20 cellular contexts compared by ENCODE assay signal in the genomic region with DNA sequence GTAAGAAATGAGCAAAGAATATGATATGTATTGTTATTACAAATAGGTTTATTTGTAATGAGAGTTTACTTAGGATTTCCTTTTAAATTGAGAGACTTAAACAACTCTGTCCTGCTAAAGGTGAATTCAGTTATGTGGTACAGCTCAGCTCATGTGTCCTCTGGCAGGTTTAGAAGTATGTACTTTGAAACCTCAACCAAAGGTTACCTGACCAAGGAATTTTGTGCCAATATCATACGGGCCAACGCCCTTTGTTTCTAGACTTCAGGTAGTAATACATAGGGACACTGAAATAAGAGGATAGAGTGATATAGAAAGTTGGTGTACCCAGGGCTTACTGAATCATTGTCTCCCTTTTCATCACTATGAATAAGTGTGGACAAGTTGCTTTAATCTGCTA. TPM values are rescaled to one million over a fixed set of nuclear protein-coding genes. Genes with fewer than 3 reads are reported as not detected.
DNase-seq lines count a peak whose midpoint lies in the region; ATAC-seq and TF ChIP-seq lines count a peak whose summit lies in the region.
"Had no signal": no experiment of that assay in that cellular context is flagged by ENCODE, and none has a peak within 500 bp of the region (broad histone marks: within the 10 kb centered on the region; RNA-seq: fewer than 3 reads in every experiment).

No MANE protein-coding gene starts in this region.

- intact Hi-C loops in natural killer cell (cut with micrococcal nuclease): no loop called here

- no peak for DNase-seq in natural killer cell
- DNase-seq in natural killer cell treated with Interleukin-12 subunit alpha and Interleukin-12 subunit beta and Interleukin-15 and Interleukin-18, amount 100 ng/mL, for 72 hours (ENCODE audit: low spot score): no peak
- DNase-seq in central memory CD8-positive, alpha-beta T cell (ENCODE audit: low spot score in 2 of 2): no peak
- no peak for DNase-seq in left lobe of liver (ENCODE audit: low spot score)
- DNase-seq in dedifferentiated amniotic fluid mesenchymal stem cell (ENCODE audit: extremely low spot score): no peak
- DNase-seq in T1000 (lab: John Stamatoyannopoulos, UW): no peak
- DNase-seq: Caco-2; CD4-positive, alpha-beta memory T cell; H9; HFFc6; IMR-90; MV-4-11; NCI-H1694; NCI-H2081 treated with DMSO at 0.1 percent for 48 hours; NCI-H2171 treated with DMSO at 0.1 percent for 48 hours; NCI-H524 treated with DMSO at 0.1 percent for 48 hours; OCI-M1; Right ventricle myocardium superior had no signal

- H3K27ac Mint-ChIP-seq in natural killer cell: peak overlapping the region; percentile 44 to 51
- H3K27ac Mint-ChIP-seq in natural killer cell treated with Interleukin-12 subunit alpha and Interleukin-12 subunit beta and Interleukin-15 and Interleukin-18, amount 100 ng/mL, for 72 hours: no peak overlapping the region
- peak overlapping the region; percentile 35 for H3K27ac Mint-ChIP-seq in central memory CD8-positive, alpha-beta T cell (ENCODE audit: low read depth)
- H3K27ac Mint-ChIP-seq: H9, HFFc6 had no signal

- H3K9me3 Mint-ChIP-seq in natural killer cell: no peaks in the 10 kb centered on the region
- H3K9me3 Mint-ChIP-seq in natural killer cell treated with Interleukin-12 subunit alpha and Interleukin-12 subunit beta and Interleukin-15 and Interleukin-18, amount 100 ng/mL, for 72 hours: no peaks in the 10 kb centered on the region
- H3K9me3 Mint-ChIP-seq in central memory CD8-positive, alpha-beta T cell: no peaks in the 10 kb centered on the region
- H3K9me3 Mint-ChIP-seq: CD4-positive, alpha-beta memory T cell had no signal

- no peak overlapping the region for H3K4me3 Mint-ChIP-seq in natural killer cell
- H3K4me3 Mint-ChIP-seq in natural killer cell treated with Interleukin-12 subunit alpha and Interleukin-12 subunit beta and Interleukin-15 and Interleukin-18, amount 100 ng/mL, for 72 hours: no peak overlapping the region
- H3K4me3 Mint-ChIP-seq in central memory CD8-positive, alpha-beta T cell: no peak overlapping the region
- H3K4me3 Mint-ChIP-seq: H9, HFFc6 had no signal

- TF ChIP-seq CTCF in natural killer cell (IDR thresholded peaks at IDR 0.05): no peak

- no peaks in the 10 kb centered on the region for H3K27me3 Mint-ChIP-seq in natural killer cell (ENCODE audit: low read depth in 2 of 2)
- H3K27me3 Mint-ChIP-seq in natural killer cell treated with Interleukin-12 subunit alpha and Interleukin-12 subunit beta and Interleukin-15 and Interleukin-18, amount 100 ng/mL, for 72 hours: no peaks in the 10 kb centered on the region
- H3K27me3 Mint-ChIP-seq in central memory CD8-positive, alpha-beta T cell: no peaks in the 10 kb centered on the region
- H3K27me3 Mint-ChIP-seq: CD4-positive, alpha-beta memory T cell had no signal

- no peaks in the 10 kb centered on the region for H3K36me3 Mint-ChIP-seq in natural killer cell
- H3K36me3 Mint-ChIP-seq in natural killer cell treated with Interleukin-12 subunit alpha and Interleukin-12 subunit beta and Interleukin-15 and Interleukin-18, amount 100 ng/mL, for 72 hours: no peaks in the 10 kb centered on the region
- peaks cover 2% of the 10 kb centered on the region for H3K36me3 Mint-ChIP-seq in central memory CD8-positive, alpha-beta T cell (ENCODE audit: insufficient read depth)
- H3K36me3 Mint-ChIP-seq: CD4-positive, alpha-beta memory T cell had no signal

- H3K4me1 Mint-ChIP-seq in natural killer cell: peaks cover 49 to 51% of the 10 kb centered on the region in 2 donors
- H3K4me1 Mint-ChIP-seq in natural killer cell treated with Interleukin-12 subunit alpha and Interleukin-12 subunit beta and Interleukin-15 and Interleukin-18, amount 100 ng/mL, for 72 hours (ENCODE audit: low read depth in 2 of 2): peaks cover 28 to 37% of the 10 kb centered on the region in 2 donors
- H3K4me1 Mint-ChIP-seq in central memory CD8-positive, alpha-beta T cell: peaks cover 44% of the 10 kb centered on the region

- ATAC-seq in natural killer cell (no peak), left lobe of liver (peak; percentile 97), HG02588 (IDR thresholded peaks at IDR 0.05; ENCODE audit: unreplicated experiment) (no peak), HG02973 (IDR thresholded peaks at IDR 0.05; ENCODE audit: unreplicated experiment) (no peak)
- no peak for ATAC-seq in natural killer cell treated with Interleukin-12 subunit alpha and Interleukin-12 subunit beta and Interleukin-15 and Interleukin-18, amount 100 ng/mL, for 72 hours
- no peak for ATAC-seq in central memory CD8-positive, alpha-beta T cell (replicated peaks; ENCODE audit: extremely low read depth, poor library complexity, severe bottlenecking)

RNA-seq across cellular contexts. Expression of a gene that starts 25.7 kb away (rescaled TPM):
- total RNA-seq in natural killer cell (100 to 1,000 TPM in 1 of 3 donors, 10 to 100 TPM in 2; 76.9 to 103 (median 98.5) TPM), left lobe of liver (32.2 TPM)
- 10 to 100 TPM; 42.4 to 89.3 TPM for total RNA-seq in natural killer cell treated with Interleukin-12 subunit alpha and Interleukin-12 subunit beta and Interleukin-15 and Interleukin-18, amount 100 ng/mL, for 72 hours

Comparison
In these comparisons a context has a peak if more than half of its experiments do, and no peak if none do; other contexts are left out.
1. H3K27ac Mint-ChIP-seq: peak in natural killer cell (2 of 2) and central memory CD8-positive, alpha-beta T cell (single experiment); none in natural killer cell treated with Interleukin-12 subunit alpha and Interleukin-12 subunit beta and Interleukin-15 and Interleukin-18, amount 100 ng/mL, for 72 hours (0 of 2).